1 cellular context compared by ENCODE assay signal in the genomic region with DNA sequence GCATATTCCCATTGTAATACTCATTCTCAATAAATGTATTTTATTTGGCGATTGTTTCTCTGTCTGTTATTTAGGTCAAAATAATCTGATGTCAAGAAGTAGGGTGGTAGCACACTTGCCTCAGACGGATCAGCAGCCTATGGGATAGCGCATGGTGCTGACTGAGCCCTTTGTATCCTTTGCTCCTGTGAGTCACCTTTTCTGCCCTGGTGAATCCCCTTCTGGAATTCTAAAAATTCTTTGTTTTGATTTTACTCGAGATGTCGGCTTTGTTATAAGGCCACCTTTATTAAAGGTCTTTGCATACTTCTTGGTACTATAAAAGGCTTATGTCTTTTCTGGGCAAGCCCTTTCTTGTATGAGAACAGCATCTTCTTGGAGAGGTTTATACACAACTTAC.
TF ChIP-seq lines count a peak whose summit lies in the region.

No MANE protein-coding gene starts in this region.

TF ChIP-seq in H1, 55 proteins besides CTCF, POLR2A, EP300 and RAD21:
- TF ChIP-seq JUND (IDR thresholded peaks at IDR 0.05; ENCODE audit: low read length): 0 out of 2 replicates have a peak, but pooled peaks have one; percentile 62
- no peak for TF ChIP-seq BCL11A (IDR thresholded peaks at IDR 0.05; ENCODE audit: low read depth in 2 of 2, low read length in 2 of 2)
